8 cellular contexts compared by ENCODE assay signal in the genomic region with DNA sequence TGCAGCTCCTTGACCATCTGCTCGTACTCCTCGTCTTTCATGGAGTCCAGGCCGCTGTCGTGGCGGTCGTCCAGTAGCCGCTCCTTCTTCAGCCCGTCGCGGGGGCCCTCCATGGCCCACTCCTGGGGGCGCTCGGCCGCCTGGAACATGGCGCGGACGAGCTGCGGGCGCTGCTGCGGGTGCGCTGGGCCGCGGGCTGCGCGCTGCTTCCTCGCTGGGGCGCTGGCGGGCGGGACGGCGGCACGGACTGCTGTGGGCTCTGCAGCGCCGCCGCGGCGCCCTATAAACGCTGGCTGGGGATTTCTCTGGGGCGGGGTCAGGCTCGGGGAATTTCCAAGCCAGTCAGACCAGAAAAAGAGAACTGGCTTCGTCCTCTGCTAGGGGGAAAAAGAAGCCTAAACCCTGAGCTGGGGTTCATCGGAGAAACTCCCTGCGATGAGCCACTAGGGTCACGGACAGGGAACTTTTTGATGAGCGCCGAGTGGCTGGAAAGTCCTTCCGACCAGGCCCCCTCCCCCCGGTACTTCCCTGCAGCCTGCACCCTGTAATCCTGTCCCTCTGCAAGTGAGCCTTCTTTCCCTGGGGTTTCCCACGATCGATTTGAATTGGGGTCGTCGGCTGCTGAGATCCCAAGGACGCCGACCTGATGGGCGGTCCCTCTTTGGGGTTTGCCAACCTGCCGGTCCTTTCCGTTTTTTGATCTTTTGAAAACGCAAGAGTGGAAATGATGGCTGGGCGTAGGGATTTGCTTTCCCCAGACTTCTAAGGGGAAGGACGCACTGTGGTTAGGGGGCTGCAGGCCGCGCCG. TPM values are rescaled to one million over a fixed set of nuclear protein-coding genes. Genes with fewer than 3 reads are reported as not detected.
DNase-seq lines count a peak whose midpoint lies in the region; ATAC-seq and TF ChIP-seq lines count a peak whose summit lies in the region.

A gene with protein sequence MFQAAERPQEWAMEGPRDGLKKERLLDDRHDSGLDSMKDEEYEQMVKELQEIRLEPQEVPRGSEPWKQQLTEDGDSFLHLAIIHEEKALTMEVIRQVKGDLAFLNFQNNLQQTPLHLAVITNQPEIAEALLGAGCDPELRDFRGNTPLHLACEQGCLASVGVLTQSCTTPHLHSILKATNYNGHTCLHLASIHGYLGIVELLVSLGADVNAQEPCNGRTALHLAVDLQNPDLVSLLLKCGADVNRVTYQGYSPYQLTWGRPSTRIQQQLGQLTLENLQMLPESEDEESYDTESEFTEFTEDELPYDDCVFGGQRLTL (minus strand): TSS at position 254 of the 808 bp plus-strand sequence. CDS start 105 bp downstream, at position 149.

- H3K4me3 ChIP-seq in epithelial cell of proximal tubule (ENCODE audit: low read depth, low read length), result peak within 1 kb of the TSS; percentile 89
- peak within 1 kb of the TSS; percentile 98 for H3K4me3 ChIP-seq in mucosa of stomach (ENCODE audit: low read length)

- peak within 1 kb of the TSS; percentile 99 for H3K9ac ChIP-seq in mucosa of stomach (ENCODE audit: low read length)

- H3K4me1 ChIP-seq in mucosa of stomach (ENCODE audit: control insufficient read depth, insufficient read depth, low read length), result peaks cover 31% of the 10 kb centered on the region

- ATAC-seq in GM21528 (IDR thresholded peaks at IDR 0.05; ENCODE audit: low FRiP score, unreplicated experiment), result peak; percentile 62

- peak; percentile 20 for TF ChIP-seq CTCF in epithelial cell of proximal tubule (conservative IDR thresholded peaks at IDR 0.05; ENCODE audit: low read depth, low read length)

- peak; percentile 66 for DNase-seq in DMS153 treated with DMSO at 0.1 percent for 48 hours (lab: John Stamatoyannopoulos, UW; ENCODE audit: unreplicated experiment)
- peak; percentile 56 for DNase-seq in HuH-7.5 (ENCODE audit: low spot score)
- DNase-seq in OCI-M2 (lab: John Stamatoyannopoulos, UW; ENCODE audit: unreplicated experiment), result peak; percentile 35
- DNase-seq in activated T-cell treated with anti-CD3 and anti-CD28 coated beads for 4 hours, result peak; percentile 91
- DNase-seq in epithelial cell of proximal tubule (ENCODE audit: low read depth), result no peak
- DNase-seq in stimulated activated CD8-positive, alpha-beta memory T cell treated with anti-CD3 and anti-CD28 coated beads, Interleukin-7, amount 100 ng/mL, for 24 hours (ENCODE audit: low read depth), result peak; percentile 80

- no peaks in the 10 kb centered on the region for H3K27me3 ChIP-seq in mucosa of stomach (ENCODE audit: control insufficient read depth, insufficient read depth, low read length)

- no peaks in the 10 kb centered on the region for H3K9me3 ChIP-seq in mucosa of stomach (ENCODE audit: control insufficient read depth, low read length)

- peaks cover 30% of the 10 kb centered on the region for H3K36me3 ChIP-seq in mucosa of stomach (ENCODE audit: control insufficient read depth, insufficient read depth, low read length)

RNA-seq across cellular contexts. Expression of the gene that starts here (rescaled TPM):
- total RNA-seq in epithelial cell of proximal tubule, result 154 and 203 TPM in 2 replicates
